ENCODE assay signal across 17 cellular contexts in the genomic region with DNA sequence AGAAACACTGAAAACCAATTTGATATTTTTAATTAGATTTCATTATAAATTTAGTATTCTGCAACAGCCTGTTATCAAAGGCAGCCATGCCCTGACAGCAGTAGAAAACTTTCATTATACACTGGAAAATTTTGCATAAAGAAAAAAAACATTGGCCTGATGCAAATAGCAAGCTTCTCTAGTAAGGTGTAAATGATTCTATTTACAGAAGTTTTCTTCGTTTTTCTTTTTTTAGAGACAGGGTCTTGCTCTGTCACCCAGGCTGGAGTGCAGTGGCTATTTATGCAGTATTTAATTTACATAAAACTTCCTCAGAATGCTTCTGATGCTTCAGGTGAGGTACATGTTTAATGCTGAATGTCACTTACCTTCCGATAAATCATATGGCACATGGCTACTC.
DNase-seq lines count a peak whose midpoint lies in the region; ATAC-seq and TF ChIP-seq lines count a peak whose summit lies in the region.
"Had no signal": no experiment of that assay in that cellular context is flagged by ENCODE, and none has a peak within 500 bp of the region (broad histone marks: within the 10 kb centered on the region; RNA-seq: fewer than 3 reads in every experiment).

No MANE protein-coding gene starts in this region.

- WGBS in endodermal cell (ENCODE audit: insufficient coverage in 1 of 2, insufficient read length in 1 of 2), 2 experiments = 83 to 88% methylated on average over 1 to 2 of the region's 2 CpGs
- WGBS in stomach, 5 donors = 90 to 97% (median 92%) methylated on average over 2 of the region's 2 CpGs

- H3K36me3 ChIP-seq in endodermal cell (ENCODE audit: control insufficient read depth, insufficient read depth, low read length) (peaks cover 49% of the 10 kb centered on the region), stomach (no peaks in the 10 kb centered on the region)
- H3K36me3 ChIP-seq: brain microvascular endothelial cell, neural progenitor cell, tibial artery had no signal

- H3K4me1 ChIP-seq in endodermal cell (ENCODE audit: control insufficient read depth, insufficient read depth, low read length) (peaks cover 4% of the 10 kb centered on the region), stomach (peaks cover 0 to 9% (median 5%) of the 10 kb centered on the region in 4 donors)
- H3K4me1 ChIP-seq: neural progenitor cell, tibial artery had no signal

- H3K36me3 Mint-ChIP-seq in endodermal cell (ENCODE audit: low read depth) = peaks cover 72% of the 10 kb centered on the region
- H3K36me3 Mint-ChIP-seq: neural progenitor cell had no signal

- H3K27me3 ChIP-seq in endodermal cell (ENCODE audit: control insufficient read depth, insufficient read depth, low read length, poor library complexity, severe bottlenecking) (no peaks in the 10 kb centered on the region), stomach (no peaks in the 10 kb centered on the region)
- H3K27me3 ChIP-seq: brain microvascular endothelial cell, neural progenitor cell, tibial artery had no signal

- no peak for TF ChIP-seq CTCF in endodermal cell (conservative IDR thresholded peaks at IDR 0.05)
- TF ChIP-seq CTCF in stomach (IDR thresholded peaks at IDR 0.05) = no peak

- H3K9me3 ChIP-seq in endodermal cell (ENCODE audit: control insufficient read depth, low read length) = no peaks in the 10 kb centered on the region
- H3K9me3 ChIP-seq in stomach = no peaks in the 10 kb centered on the region
- H3K9me3 ChIP-seq: tibial artery had no signal

- no peaks in the 10 kb centered on the region for H3K9me3 Mint-ChIP-seq in endodermal cell
- H3K9me3 Mint-ChIP-seq: activated T-helper 2 cell treated with anti-CD3 and anti-CD28 coated beads, Interferon-gamma antibody, Interleukin-2, Interleukin-4, amounts not matched to agents 10 μg/mL and 5 μg/mL and 100 μg/mL, durations not matched to agents 14 hours and 24 hours and 36 hours; neural progenitor cell had no signal

- intact Hi-C loops in stomach (cut with DNase I; ENCODE audit: low total_unique reads) = no loop called here

- in situ Hi-C loops in G401 (cut with HindIII; ENCODE audit: low sequenced_read_pairs) = no loop called here

- no peak for TF ChIP-seq EP300 in stomach (IDR thresholded peaks at IDR 0.05)

- no peaks in the 10 kb centered on the region for H3K27me3 Mint-ChIP-seq in endodermal cell (ENCODE audit: insufficient read depth)

- ATAC-seq in GM18502 (IDR thresholded peaks at IDR 0.05; ENCODE audit: poor library complexity, unreplicated experiment) (peak; percentile 88), GM19463 (IDR thresholded peaks at IDR 0.05; ENCODE audit: unreplicated experiment) (peak; percentile 73), HG02840 (IDR thresholded peaks at IDR 0.05; ENCODE audit: low FRiP score, unreplicated experiment) (peak; percentile 71), HG03558 (IDR thresholded peaks at IDR 0.05; ENCODE audit: extremely low read depth, unreplicated experiment) (peak; percentile 83)
- ATAC-seq: left lobe of liver had no signal

- H3K9ac ChIP-seq in endodermal cell (ENCODE audit: extremely low read depth, low read length, poor library complexity, severe bottlenecking) = no peak overlapping the region
- H3K9ac ChIP-seq: neural progenitor cell had no signal

- peaks cover 18% of the 10 kb centered on the region for H3K4me1 Mint-ChIP-seq in endodermal cell
- H3K4me1 Mint-ChIP-seq: neural progenitor cell had no signal

- H3K4me3 ChIP-seq in endodermal cell (ENCODE audit: low read length) (no peak overlapping the region), stomach (no peak overlapping the region)
- H3K4me3 ChIP-seq: neural progenitor cell, SK-N-MC, skin epidermis, tibial artery had no signal

- TF ChIP-seq POLR2A in stomach (IDR thresholded peaks at IDR 0.05) = no peak

- no peak overlapping the region for H3K4me3 Mint-ChIP-seq in endodermal cell
- H3K4me3 Mint-ChIP-seq: neural progenitor cell had no signal

- DNase-seq in SKM-1 treated with dmso at 0.1 percent for 144 hours (lab: John Stamatoyannopoulos, UW; ENCODE audit: unreplicated experiment) (no peak), endodermal cell (no peak), G401 (ENCODE audit: low spot score) (no peak), stomach (no peak)
- DNase-seq: activated CD4-positive, alpha-beta T cell treated with anti-CD3 and anti-CD28 coated beads for 48 hours; brain microvascular endothelial cell; NCI-H69; tibial artery had no signal

- no peak overlapping the region for H3K27ac Mint-ChIP-seq in endodermal cell
- H3K27ac Mint-ChIP-seq: activated T-helper 2 cell treated with anti-CD3 and anti-CD28 coated beads, Interferon-gamma antibody, Interleukin-2, Interleukin-4, amounts not matched to agents 10 μg/mL and 5 μg/mL and 100 μg/mL, durations not matched to agents 14 hours and 24 hours and 36 hours; neural progenitor cell had no signal

- H3K27ac ChIP-seq in endodermal cell (ENCODE audit: low read depth, low read length) (no peak overlapping the region), stomach (no peak overlapping the region)
- H3K27ac ChIP-seq: brain microvascular endothelial cell, neural progenitor cell, SK-N-MC, skin epidermis, tibial artery had no signal
